ENCODE assay signal across 8 cellular contexts in the genomic region with DNA sequence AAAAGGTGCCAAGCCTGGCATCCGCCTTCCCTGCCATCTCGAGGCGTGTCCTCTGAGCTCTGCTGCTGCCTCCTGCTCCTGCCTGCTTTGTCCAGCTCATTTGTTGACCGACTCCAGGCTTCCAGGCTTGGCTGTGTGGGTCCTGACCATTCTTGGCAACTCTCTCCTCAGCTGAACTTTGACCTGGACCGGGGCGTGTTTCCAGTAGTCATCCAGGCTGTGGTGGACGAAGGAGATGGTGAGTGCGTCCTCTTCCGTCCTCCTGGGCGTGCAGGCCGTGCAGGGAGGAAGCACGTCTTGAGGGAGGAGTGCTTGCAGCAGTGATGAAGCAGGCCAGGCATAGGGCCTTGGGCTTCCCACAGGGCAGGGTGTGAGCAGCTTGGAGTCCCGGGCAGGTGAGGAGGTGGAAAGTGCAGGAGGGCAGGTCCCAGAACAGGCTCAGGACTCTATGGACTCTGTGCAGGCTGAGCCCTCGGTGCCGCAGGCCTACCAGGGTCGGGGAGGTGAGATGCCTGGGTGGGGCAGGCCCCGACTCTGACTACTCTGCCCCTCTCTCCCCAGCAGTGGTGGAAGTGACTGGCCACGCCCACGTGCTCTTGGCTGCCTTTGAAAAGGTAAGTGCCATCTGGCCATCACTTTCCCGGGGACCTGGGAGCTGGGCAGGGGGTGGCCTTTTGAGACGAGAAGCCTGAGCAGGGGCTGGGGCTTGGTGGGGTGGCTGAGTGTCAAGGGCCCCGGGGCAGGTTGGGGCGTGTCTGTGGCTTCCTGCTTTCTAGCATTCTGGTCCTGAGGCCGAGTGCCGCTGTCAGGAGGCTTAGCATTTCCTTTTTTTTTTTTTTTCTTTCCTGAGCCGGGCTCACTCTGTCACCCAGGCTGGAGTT. TPM values are rescaled to one million over a fixed set of nuclear protein-coding genes. Genes with fewer than 3 reads are reported as not detected.
DNase-seq lines count a peak whose midpoint lies in the region; ATAC-seq and TF ChIP-seq lines count a peak whose summit lies in the region.

No MANE protein-coding gene starts in this region.

- no peak overlapping the region for H3K18ac ChIP-seq in H9 (ENCODE audit: insufficient read length, low read depth, low read length)

- CTCF ChIA-PET in mammary epithelial cell (lab: Charles Lee; ENCODE audit: low non-redundant PET), result no interaction called here

- peak overlapping the region in 2 of 3 experiments; percentile 80 to 93; a peak in 5 of 7 replicates for H3K27ac Mint-ChIP-seq in H9
- peak overlapping the region; percentile 93 for H3K27ac Mint-ChIP-seq in T-helper 2 cell treated with Interferon-gamma antibody and Interleukin-4, amounts not matched to agents 5 μg/mL and 100 μg/mL, for 36 hours

- ATAC-seq in HG02938 (IDR thresholded peaks at IDR 0.05; ENCODE audit: unreplicated experiment) (no peak), GM21825 (IDR thresholded peaks at IDR 0.05; ENCODE audit: unreplicated experiment) (no peak), GM21529 (IDR thresholded peaks at IDR 0.05; ENCODE audit: unreplicated experiment) (no peak)

- H3K9ac ChIP-seq in H9 (ENCODE audit: extremely low read depth, insufficient read length, low read length), result no peak overlapping the region
- no peak overlapping the region for H3K9ac ChIP-seq in mammary epithelial cell (ENCODE audit: insufficient read depth, low read length)

- H4K20me1 ChIP-seq in H9 (ENCODE audit: control insufficient read depth, insufficient read depth, insufficient read length), result no peaks in the 10 kb centered on the region
- no peaks in the 10 kb centered on the region for H4K20me1 ChIP-seq in mammary epithelial cell (ENCODE audit: insufficient read depth, low read length)
- H4K20me1 ChIP-seq in osteoblast (ENCODE audit: insufficient read depth, low read length), result peaks cover 24% of the 10 kb centered on the region

- no peak overlapping the region for H2BK12ac ChIP-seq in H9 (ENCODE audit: insufficient read length, low read depth, low read length)

- no peaks in the 10 kb centered on the region for H3K9me3 ChIP-seq in H9 (ENCODE audit: control insufficient read depth, low read depth, low read length)
- H3K9me3 ChIP-seq in mammary epithelial cell (replicated peaks; ENCODE audit: insufficient read depth, low read length), result no peaks in the 10 kb centered on the region
- no peaks in the 10 kb centered on the region for H3K9me3 ChIP-seq in osteoblast (ENCODE audit: low read depth, low read length)

- no peak overlapping the region for H2BK5ac ChIP-seq in H9 (ENCODE audit: insufficient read length, low read length)

- dilution Hi-C loops in mammary epithelial cell (cut with HindIII; ENCODE audit: low sequenced_read_pairs), result loop anchor here (5.0 kb wide), 3 partner anchors 38 to 63 kb away; partner anchors contain the start of gene UBALD1

- H3K27me3 Mint-ChIP-seq in H9 (ENCODE audit: low read depth), result no peaks in the 10 kb centered on the region; the same call in 1 of the 2 replicates
- no peaks in the 10 kb centered on the region for H3K27me3 Mint-ChIP-seq in T-helper 2 cell treated with Interferon-gamma antibody and Interleukin-4, amounts not matched to agents 5 μg/mL and 100 μg/mL, for 36 hours (ENCODE audit: low read depth)

- peaks cover 10 to 44% (median 13%) of the 10 kb centered on the region in 3 experiments; a peak in 6 of 7 replicates for H3K36me3 Mint-ChIP-seq in H9 (ENCODE audit: insufficient read depth in 1 of 3, low read depth in 3 of 3)
- peaks cover 27% of the 10 kb centered on the region for H3K36me3 Mint-ChIP-seq in T-helper 2 cell treated with Interferon-gamma antibody and Interleukin-4, amounts not matched to agents 5 μg/mL and 100 μg/mL, for 36 hours (ENCODE audit: low read depth)

- H3K27me3 ChIP-seq in H9 (ENCODE audit: insufficient read depth, low read length) (no peaks in the 10 kb centered on the region), mammary epithelial cell (ENCODE audit: insufficient read depth, low read length) (no peaks in the 10 kb centered on the region), osteoblast (ENCODE audit: insufficient read depth, low read length) (no peaks in the 10 kb centered on the region)

- H3K4me3 ChIP-seq in mammary epithelial cell (replicated peaks in 1 of 3; ENCODE audit: insufficient read depth in 1 of 3, low read depth in 2 of 3, low read length in 3 of 3), result no peak overlapping the region
- no peak overlapping the region for H3K4me3 ChIP-seq in osteoblast (ENCODE audit: insufficient read depth, low read length)

- peaks cover 0 to 8% of the 10 kb centered on the region in 2 experiments; a peak in 2 of 4 replicates for H3K4me1 Mint-ChIP-seq in H9
- H3K4me1 Mint-ChIP-seq in T-helper 2 cell treated with Interferon-gamma antibody and Interleukin-4, amounts not matched to agents 5 μg/mL and 100 μg/mL, for 36 hours (ENCODE audit: low read depth), result peaks cover 37% of the 10 kb centered on the region

- no CpG with 5 or more reads among the region's 26 CpGs for WGBS in H9 (ENCODE audit: extremely low coverage, insufficient read length, low lambda C conversion rate)
- 63% methylated on average over 17 of the region's 26 CpGs for WGBS in mammary epithelial cell (ENCODE audit: low coverage, missing lambda C conversion rate)

- H4K5ac ChIP-seq in H9 (ENCODE audit: insufficient read length, low read depth, low read length), result no peak overlapping the region

- H4K8ac ChIP-seq in H9 (replicated peaks; ENCODE audit: insufficient read length, low read depth, low read length), result no peak overlapping the region

- H3K23ac ChIP-seq in H9 (ENCODE audit: insufficient read length, low read depth, low read length), result no peak overlapping the region

- no peak overlapping the region for H3K14ac ChIP-seq in H9 (ENCODE audit: insufficient read depth, low read length)

- no peak overlapping the region for H3K4me3 Mint-ChIP-seq in H9
- peak overlapping the region; percentile 74 for H3K4me3 Mint-ChIP-seq in T-helper 2 cell treated with Interferon-gamma antibody and Interleukin-4, amounts not matched to agents 5 μg/mL and 100 μg/mL, for 36 hours

- in situ Hi-C loops in mammary epithelial cell (cut with MboI; ENCODE audit: low sequenced_read_pairs in 2 of 2), result no loop called here

- intact Hi-C loops in mammary epithelial cell (cut with micrococcal nuclease), result loop anchor here (5.0 kb wide), 1 partner anchor 47 kb away; no protein-coding TSS in a partner anchor

- no peak overlapping the region for H3K27ac ChIP-seq in H9 (ENCODE audit: insufficient read length, low read depth, low read length)
- no peak overlapping the region for H3K27ac ChIP-seq in mammary epithelial cell (ENCODE audit: insufficient read depth, low read depth, low read length)
- no peak overlapping the region for H3K27ac ChIP-seq in osteoblast (ENCODE audit: low read depth, low read length)

- H2AFZ ChIP-seq in H9 (ENCODE audit: low read length) (no peak overlapping the region), mammary epithelial cell (ENCODE audit: low read depth, low read length) (no peak overlapping the region), osteoblast (ENCODE audit: low read length) (no peak overlapping the region)

- no peaks in the 10 kb centered on the region for H3K79me2 ChIP-seq in H9 (ENCODE audit: insufficient read depth, low read length)
- peaks cover 35% of the 10 kb centered on the region for H3K79me2 ChIP-seq in mammary epithelial cell (ENCODE audit: insufficient read depth, low read length)
- peaks cover 21% of the 10 kb centered on the region for H3K79me2 ChIP-seq in osteoblast (ENCODE audit: insufficient read depth, low read length)

- BruUV-seq in mammary epithelial cell (replicated peaks; lab: Mats Ljungman, UMichigan), result no TSS peak

- no peak for TF ChIP-seq CTCF in H9 (conservative IDR thresholded peaks at IDR 0.05)
- TF ChIP-seq CTCF in mammary epithelial cell (conservative IDR thresholded peaks at IDR 0.05 in 1 of 2, IDR thresholded peaks at IDR 0.05 in 1 of 2; ENCODE audit: extremely low read depth in 1 of 2, insufficient read depth in 1 of 2, low read depth in 1 of 2, low read length in 2 of 2), result no peak
- no peak for TF ChIP-seq CTCF in osteoblast (IDR thresholded peaks at IDR 0.05; ENCODE audit: extremely low read depth, low read depth, low read length)

- H2AK5ac ChIP-seq in H9 (ENCODE audit: insufficient read length, low read length), result no peak overlapping the region

- H3K4me2 ChIP-seq in H9 (ENCODE audit: insufficient read depth, insufficient read length, low read length) (no peak overlapping the region), mammary epithelial cell (ENCODE audit: insufficient read depth, low read depth, low read length) (no peak overlapping the region), osteoblast (ENCODE audit: insufficient read depth, low read length) (no peak overlapping the region)

- no peaks in the 10 kb centered on the region for H3K79me1 ChIP-seq in H9 (ENCODE audit: insufficient read depth, low read depth, low read length, poor library complexity, severe bottlenecking)

- H3K4ac ChIP-seq in H9 (ENCODE audit: low read depth, low read length), result no peak overlapping the region

- H3K9me3 Mint-ChIP-seq in H9, result no peaks in the 10 kb centered on the region
- H3K9me3 Mint-ChIP-seq in T-helper 2 cell treated with Interferon-gamma antibody and Interleukin-4, amounts not matched to agents 5 μg/mL and 100 μg/mL, for 36 hours, result no peaks in the 10 kb centered on the region

- H3K36me3 ChIP-seq in mammary epithelial cell (ENCODE audit: insufficient read depth, low read length), result peaks cover 24% of the 10 kb centered on the region
- peaks cover 54% of the 10 kb centered on the region for H3K36me3 ChIP-seq in osteoblast (ENCODE audit: insufficient read depth, low read length)

- DNase-seq in H9 (peak; percentile 49), mammary epithelial cell (peak; percentile 54), osteoblast (ENCODE audit: insufficient read length, low spot score, missing footprints) (peak; percentile 68), SK-N-DZ (ENCODE audit: low spot score) (no peak)
- peak; percentile 51 for DNase-seq in T-helper 2 cell treated with Interferon-gamma antibody and Interleukin-4, amounts not matched to agents 5 μg/mL and 100 μg/mL, for 36 hours (ENCODE audit: low spot score)

- no peak overlapping the region for H3T11ph ChIP-seq in H9 (ENCODE audit: low read length)

- H3K4me1 ChIP-seq in H9 (ENCODE audit: insufficient read depth, low read length) (no peaks in the 10 kb centered on the region), mammary epithelial cell (ENCODE audit: insufficient read depth, low read length) (peaks cover 44% of the 10 kb centered on the region), osteoblast (ENCODE audit: insufficient read depth, low read length) (peaks cover 11% of the 10 kb centered on the region)

- no peak overlapping the region for H2BK120ac ChIP-seq in H9 (ENCODE audit: low read depth, low read length, poor library complexity, severe bottlenecking)

- no peak overlapping the region for H4K91ac ChIP-seq in H9 (ENCODE audit: insufficient read length, low read depth, low read length)

- no peak overlapping the region for H2BK20ac ChIP-seq in H9 (ENCODE audit: low read depth, low read length, poor library complexity, severe bottlenecking)

- H3K56ac ChIP-seq in H9 (ENCODE audit: insufficient read length, low read depth, low read length), result no peak overlapping the region

- H2BK15ac ChIP-seq in H9 (ENCODE audit: low read depth, low read length), result no peak overlapping the region

- no peaks in the 10 kb centered on the region for H3K23me2 ChIP-seq in H9 (ENCODE audit: insufficient read length, low read depth, low read length, poor library complexity, severe bottlenecking)

RNA-seq across cellular contexts. Expression of gene NUDT16L1, which starts 28.6 kb away (rescaled TPM):
- total RNA-seq in H9 (2021), result 49.4 and 50.0 TPM in 2 replicates
- total RNA-seq in mammary epithelial cell, result 10 to 100 TPM; 13.5 to 26.2 TPM
- 34.3 TPM for polyA plus RNA-seq in mammary epithelial cell
- 15.6 TPM for polyA minus RNA-seq in mammary epithelial cell
- total RNA-seq in osteoblast, result 15.0 and 18.1 TPM in 2 replicates
- polyA plus RNA-seq in SK-N-DZ (2014; cell fraction: cytosol; rRNA removed), result 35.3 and 41.6 TPM in 2 replicates
- polyA plus RNA-seq in SK-N-DZ (2014; cell fraction: nucleus; rRNA removed), result 20.1 and 35.2 TPM in 2 replicates

RNA-seq across cellular contexts. Expression of gene MGRN1, which starts 40.2 kb away (rescaled TPM):
- 91.6 and 93.9 TPM in 2 replicates for total RNA-seq in H9 (2021)
- total RNA-seq in mammary epithelial cell, result 10 to 100 TPM; 34.2 to 64.8 TPM
- polyA plus RNA-seq in mammary epithelial cell, result 8.2 TPM
- 27.9 TPM for polyA minus RNA-seq in mammary epithelial cell
- total RNA-seq in osteoblast, result 41.5 and 46.7 TPM in 2 replicates
- 34.2 and 41.3 TPM in 2 replicates for polyA plus RNA-seq in SK-N-DZ (2014; cell fraction: cytosol; rRNA removed)
- polyA plus RNA-seq in SK-N-DZ (2014; cell fraction: nucleus; rRNA removed), result 22.4 and 45.7 TPM in 2 replicates

RNA-seq across cellular contexts. Expression of gene UBALD1, which starts 50.1 kb away (rescaled TPM):
- total RNA-seq in H9 (2021) (80.9 and 81.7 TPM in 2 replicates), mammary epithelial cell (10 to 100 TPM in 1 of 2 donors, 1 to 10 TPM in 1; 8.0 to 29.8 TPM), osteoblast (6.2 and 9.4 TPM in 2 replicates)
- 7.2 TPM for polyA plus RNA-seq in mammary epithelial cell
- 4.4 TPM for polyA minus RNA-seq in mammary epithelial cell
- polyA plus RNA-seq in SK-N-DZ (2014; cell fraction: cytosol; rRNA removed), result 5.3 and 11.2 TPM in 2 replicates
- polyA plus RNA-seq in SK-N-DZ (2014; cell fraction: nucleus; rRNA removed), result 23.7 and 30.6 TPM in 2 replicates
